Comparison of ENCODE assay signal across 1 cellular context in genomic region chr11:128493570-128493965, GRCh38.
TF ChIP-seq lines count a peak whose summit lies in the region.

No MANE protein-coding gene starts in this region.

TF ChIP-seq in GM12878, 131 proteins besides CTCF, POLR2A, EP300 and RAD21 (continued from another document):
- TF ChIP-seq NR2F1 (conservative IDR thresholded peaks at IDR 0.05) (no peak), MEF2A (IDR thresholded peaks at IDR 0.05; ENCODE audit: insufficient read depth, low read depth, low read length) (no peak), SUZ12 (IDR thresholded peaks at IDR 0.05; ENCODE audit: unreplicated experiment) (no peak), ETV6 (conservative IDR thresholded peaks at IDR 0.05 in 1 of 2, IDR thresholded peaks at IDR 0.05 in 1 of 2; ENCODE audit: borderline replicate concordance in 1 of 2, low read depth in 1 of 2) (no peak), SIX5 (IDR thresholded peaks at IDR 0.05; ENCODE audit: low read depth, low read length, severe bottlenecking) (no peak)
TF ChIP-seq in GM12878: peak in this region for 0.
